ENCODE assay signal across 13 cellular contexts in genomic region chr3:168085491-168086119, GRCh38. TPM values are rescaled to one million over a fixed set of nuclear protein-coding genes. Genes with fewer than 3 reads are reported as not detected.
DNase-seq lines count a peak whose midpoint lies in the region; ATAC-seq and TF ChIP-seq lines count a peak whose summit lies in the region.
"Had no signal": no experiment of that assay in that cellular context is flagged by ENCODE, and none has a peak within 500 bp of the region (broad histone marks: within the 10 kb centered on the region; RNA-seq: fewer than 3 reads in every experiment).

No MANE protein-coding gene starts in this region.

- TF ChIP-seq CTCF in NB4 (IDR thresholded peaks at IDR 0.05; ENCODE audit: low read depth, low read length) (no peak), H9 (conservative IDR thresholded peaks at IDR 0.05) (no peak)

- H3K23ac ChIP-seq in H9 (ENCODE audit: insufficient read length, low read depth, low read length), result no peak overlapping the region

- H3K27me3 Mint-ChIP-seq in H9 (ENCODE audit: low read depth), result no peaks in the 10 kb centered on the region
- H3K27me3 Mint-ChIP-seq: B cell, progenitor cell of endocrine pancreas had no signal

- no peak overlapping the region for H2BK12ac ChIP-seq in H9 (ENCODE audit: insufficient read length, low read depth, low read length)

- H2BK20ac ChIP-seq in H9 (ENCODE audit: low read depth, low read length, poor library complexity, severe bottlenecking), result no peak overlapping the region

- no peak overlapping the region for H2BK5ac ChIP-seq in H9 (ENCODE audit: insufficient read length, low read length)

- H3K56ac ChIP-seq in H9 (ENCODE audit: insufficient read length, low read depth, low read length), result no peak overlapping the region

- no peak for TF ChIP-seq POLR2A in NB4 (IDR thresholded peaks at IDR 0.05; ENCODE audit: extremely low read depth, insufficient read length)

- H3K9ac ChIP-seq in H9 (ENCODE audit: extremely low read depth, insufficient read length, low read length), result no peak overlapping the region

- no peak overlapping the region for H3K4me3 Mint-ChIP-seq in H9
- H3K4me3 Mint-ChIP-seq: activated T-helper 1 cell treated with anti-CD3 and anti-CD28 coated beads, Interleukin-12 subunit alpha, Interleukin-12 subunit beta, Interleukin-2, Interleukin-4 antibody, amounts not matched to agents 30 ng/mL and 10 ng/mL and 1 ng/mL, durations not matched to agents 14 hours and 24 hours and 36 hours; B cell had no signal

- no peak overlapping the region for H2AFZ ChIP-seq in H9 (ENCODE audit: low read length)

- no peaks in the 10 kb centered on the region for H3K79me1 ChIP-seq in H9 (ENCODE audit: insufficient read depth, low read depth, low read length, poor library complexity, severe bottlenecking)

- H3K9me3 Mint-ChIP-seq in H9, result no peaks in the 10 kb centered on the region
- H3K9me3 Mint-ChIP-seq: activated T-helper 1 cell treated with anti-CD3 and anti-CD28 coated beads, Interleukin-12 subunit alpha, Interleukin-12 subunit beta, Interleukin-2, Interleukin-4 antibody, amounts not matched to agents 30 ng/mL and 10 ng/mL and 1 ng/mL, durations not matched to agents 14 hours and 24 hours and 36 hours had no signal

- H4K91ac ChIP-seq in H9 (ENCODE audit: insufficient read length, low read depth, low read length), result no peak overlapping the region

- no peak overlapping the region for H3K14ac ChIP-seq in H9 (ENCODE audit: insufficient read depth, low read length)

- H3K18ac ChIP-seq in H9 (ENCODE audit: insufficient read length, low read depth, low read length), result no peak overlapping the region

- H4K20me1 ChIP-seq in H9 (ENCODE audit: control insufficient read depth, insufficient read depth, insufficient read length), result no peaks in the 10 kb centered on the region

- peaks cover 11% of the 10 kb centered on the region for H3K4me1 ChIP-seq in H9 (ENCODE audit: insufficient read depth, low read length)

- WGBS in H9 (ENCODE audit: extremely low coverage, insufficient read length, low lambda C conversion rate), result no CpG with 5 or more reads among the region's 4 CpGs

- no peak overlapping the region for H3K4me3 ChIP-seq in NB4 (ENCODE audit: low read depth, low read length)
- H3K4me3 ChIP-seq: left ventricle myocardium inferior had no signal

- H3K27ac Mint-ChIP-seq in H9, result no peak overlapping the region
- H3K27ac Mint-ChIP-seq: activated T-helper 1 cell treated with anti-CD3 and anti-CD28 coated beads, Interleukin-12 subunit alpha, Interleukin-12 subunit beta, Interleukin-2, Interleukin-4 antibody, amounts not matched to agents 30 ng/mL and 10 ng/mL and 1 ng/mL, durations not matched to agents 14 hours and 24 hours and 36 hours; B cell; progenitor cell of endocrine pancreas had no signal

- no peak overlapping the region for H2AK5ac ChIP-seq in H9 (ENCODE audit: insufficient read length, low read length)

- H4K5ac ChIP-seq in H9 (ENCODE audit: insufficient read length, low read depth, low read length), result no peak overlapping the region

- DNase-seq in NB4 (ENCODE audit: low read depth) (peak; percentile 41), H9 (no peak), SKM-1 (lab: John Stamatoyannopoulos, UW; ENCODE audit: unreplicated experiment) (no peak), GM03348 (ENCODE audit: low spot score) (no peak), HuH-7.5 (ENCODE audit: low spot score) (no peak)
- DNase-seq: left ventricle myocardium inferior, NCI-H748 treated with DMSO at 0.1 percent for 48 hours had no signal

- no peak overlapping the region for H3K4ac ChIP-seq in H9 (ENCODE audit: low read depth, low read length)

- H2BK15ac ChIP-seq in H9 (ENCODE audit: low read depth, low read length), result no peak overlapping the region

- peaks cover 48 to 51% of the 10 kb centered on the region in 2 experiments for H3K4me1 Mint-ChIP-seq in H9

- H3K36me3 Mint-ChIP-seq in H9 (ENCODE audit: insufficient read depth in 1 of 3, low read depth in 3 of 3), result no peaks in the 10 kb centered on the region

- no peaks in the 10 kb centered on the region for H3K27me3 ChIP-seq in H9 (ENCODE audit: insufficient read depth, low read length)

- H4K8ac ChIP-seq in H9 (replicated peaks; ENCODE audit: insufficient read length, low read depth, low read length), result no peak overlapping the region

- ATAC-seq in GM18502 (IDR thresholded peaks at IDR 0.05; ENCODE audit: poor library complexity, unreplicated experiment), result peak; percentile 66
- peak; percentile 47 for ATAC-seq in GM19468 (IDR thresholded peaks at IDR 0.05; ENCODE audit: extremely low read depth, unreplicated experiment)
- ATAC-seq in HG02981 (IDR thresholded peaks at IDR 0.05; ENCODE audit: unreplicated experiment), result peak; percentile 78

- no peak overlapping the region for H3T11ph ChIP-seq in H9 (ENCODE audit: low read length)

- no peak overlapping the region for H3K4me2 ChIP-seq in H9 (ENCODE audit: insufficient read depth, insufficient read length, low read length)

- H2BK120ac ChIP-seq in H9 (ENCODE audit: low read depth, low read length, poor library complexity, severe bottlenecking), result no peak overlapping the region

- no peaks in the 10 kb centered on the region for H3K23me2 ChIP-seq in H9 (ENCODE audit: insufficient read length, low read depth, low read length, poor library complexity, severe bottlenecking)

- H3K79me2 ChIP-seq in H9 (ENCODE audit: insufficient read depth, low read length), result peaks cover 1% of the 10 kb centered on the region; the same call in 1 of the 2 replicates

- no peak overlapping the region for H3K27ac ChIP-seq in H9 (ENCODE audit: insufficient read length, low read depth, low read length)
- H3K27ac ChIP-seq: left ventricle myocardium inferior had no signal

- H3K9me3 ChIP-seq in H9 (ENCODE audit: control insufficient read depth, low read depth, low read length), result no peaks in the 10 kb centered on the region
- H3K9me3 ChIP-seq: left ventricle myocardium inferior had no signal

RNA-seq across cellular contexts. Expression of gene GOLIM4, which starts 10.1 kb away (rescaled TPM):
- total RNA-seq in H9 (2021), result 24.6 and 27.2 TPM in 2 replicates
